ENCODE assay signal across 17 cellular contexts in genomic region chr10:31100662-31101061, GRCh38.
A peak's percentile ranks its signal among the peaks of the same experiment; 100 is the strongest.
DNase-seq lines count a peak whose midpoint lies in the region; ATAC-seq and TF ChIP-seq lines count a peak whose summit lies in the region.
"Had no signal": no experiment of that assay in that cellular context is flagged by ENCODE, and none has a peak within 500 bp of the region (broad histone marks: within the 10 kb centered on the region; RNA-seq: fewer than 3 reads in every experiment).

No MANE protein-coding gene starts in this region.

- TF ChIP-seq CTCF in IMR-90 (conservative IDR thresholded peaks at IDR 0.05; ENCODE audit: low read depth, low read length) (no peak), heart left ventricle (IDR thresholded peaks at IDR 0.05) (no peak)

- in situ Hi-C loops in IMR-90 (cut with MboI; ENCODE audit: low sequenced_read_pairs) = no loop called here

- H3K36me3 ChIP-seq in IMR-90 (ENCODE audit: control insufficient read depth, insufficient read depth, low read length) (no peaks in the 10 kb centered on the region), heart left ventricle (no peaks in the 10 kb centered on the region)
- H3K36me3 ChIP-seq: heart right ventricle, Peyer's patch, thyroid gland had no signal

- peak overlapping the region; percentile 75 for H4K91ac ChIP-seq in IMR-90 (ENCODE audit: insufficient read depth, low read depth, low read length)

- H3K27me3 ChIP-seq in IMR-90 (ENCODE audit: control insufficient read depth, insufficient read depth, low read length) = no peaks in the 10 kb centered on the region
- no peaks in the 10 kb centered on the region for H3K27me3 ChIP-seq in heart left ventricle
- H3K27me3 ChIP-seq: heart right ventricle, Peyer's patch, thyroid gland had no signal

- BruUV-seq in IMR-90 (replicated peaks; lab: Mats Ljungman, UMichigan) = no TSS peak

- H3K4me1 Mint-ChIP-seq in activated naive CD4-positive, alpha-beta T cell treated with anti-CD3 and anti-CD28 coated beads for 36 hours (ENCODE audit: low read depth) = peaks cover 48% of the 10 kb centered on the region
- H3K4me1 Mint-ChIP-seq in activated naive CD8-positive, alpha-beta T cell treated with anti-CD3 and anti-CD28 coated beads for 36 hours = peaks cover 38% of the 10 kb centered on the region
- peaks cover 33% of the 10 kb centered on the region for H3K4me1 Mint-ChIP-seq in stimulated activated effector memory CD8-positive, alpha-beta T cell treated with anti-CD3 and anti-CD28 coated beads, Interleukin-12 subunit alpha, Interleukin-12 subunit beta, amount 100 ng/mL, for 72 hours

- TF ChIP-seq POLR2A in IMR-90 (IDR thresholded peaks at IDR 0.05; ENCODE audit: low read depth, low read length) = no peak
- no peak for TF ChIP-seq POLR2A in heart left ventricle (IDR thresholded peaks at IDR 0.05)

- no peaks in the 10 kb centered on the region for H3K27me3 Mint-ChIP-seq in activated naive CD4-positive, alpha-beta T cell treated with anti-CD3 and anti-CD28 coated beads for 36 hours (ENCODE audit: low read depth)
- H3K27me3 Mint-ChIP-seq in activated naive CD8-positive, alpha-beta T cell treated with anti-CD3 and anti-CD28 coated beads for 36 hours = no peaks in the 10 kb centered on the region

- peak overlapping the region; percentile 59 for H3K14ac ChIP-seq in IMR-90 (replicated peaks; ENCODE audit: low read depth, low read length)

- H3K4me1 ChIP-seq in IMR-90 (ENCODE audit: control insufficient read depth, insufficient read depth, low read length) (peaks cover 17% of the 10 kb centered on the region), heart left ventricle (peaks cover 0 to 10% (median 0%) of the 10 kb centered on the region in 12 donors)

- no peak overlapping the region for H3K4me2 ChIP-seq in IMR-90 (ENCODE audit: low read depth, low read length)

- H3K9me3 ChIP-seq in IMR-90 (ENCODE audit: control insufficient read depth, insufficient read depth, low read length) (no peaks in the 10 kb centered on the region), heart left ventricle (no peaks in the 10 kb centered on the region)
- H3K9me3 ChIP-seq: heart right ventricle, Peyer's patch, thyroid gland had no signal

- peak overlapping the region; percentile 42; the same call in 1 of the 2 replicates for H3K23ac ChIP-seq in IMR-90 (ENCODE audit: low read depth, low read length)

- dilution Hi-C loops in IMR-90 (cut with HindIII; ENCODE audit: low sequenced_read_pairs, unreplicated experiment) = no loop called here

- H2AK9ac ChIP-seq in IMR-90 (replicated peaks; ENCODE audit: low read depth, low read length, poor library complexity) = no peak overlapping the region

- 100% methylated on average over 4 of the region's 8 CpGs; no CpG with 5 or more reads in 1 of the 2 experiments for WGBS in IMR-90 (ENCODE audit: extremely low coverage in 2 of 2, insufficient read length in 1 of 2), 2 experiments
- WGBS in heart left ventricle, 4 donors = 95 to 97% (median 96%) methylated on average over 8 of the region's 8 CpGs

- H4K8ac ChIP-seq in IMR-90 (ENCODE audit: low read depth in 2 of 2, low read length in 2 of 2) = peak overlapping the region; percentile 14 to 76; a peak in 2 of 4 replicates

- H2BK15ac ChIP-seq in IMR-90 (ENCODE audit: low read depth, low read length) = peak overlapping the region; percentile 64; the same call in 1 of the 3 replicates

- TF ChIP-seq RAD21 in IMR-90 (IDR thresholded peaks at IDR 0.05; ENCODE audit: low read length) = no peak

- peak overlapping the region; percentile 1; the same call in 1 of the 2 replicates for H4K5ac ChIP-seq in IMR-90 (ENCODE audit: low read depth, low read length)

- no peaks in the 10 kb centered on the region for H4K20me1 ChIP-seq in IMR-90 (ENCODE audit: insufficient read depth, low read length)

- H3K4me3 Mint-ChIP-seq in activated naive CD4-positive, alpha-beta T cell treated with anti-CD3 and anti-CD28 coated beads for 36 hours = no peak overlapping the region
- no peak overlapping the region for H3K4me3 Mint-ChIP-seq in activated naive CD8-positive, alpha-beta T cell treated with anti-CD3 and anti-CD28 coated beads for 36 hours
- H3K4me3 Mint-ChIP-seq in stimulated activated effector memory CD8-positive, alpha-beta T cell treated with anti-CD3 and anti-CD28 coated beads, Interleukin-12 subunit alpha, Interleukin-12 subunit beta, amount 100 ng/mL, for 72 hours = no peak overlapping the region
- H3K4me3 Mint-ChIP-seq: immature natural killer cell had no signal

- H2BK20ac ChIP-seq in IMR-90 (ENCODE audit: low read depth, low read length) = peak overlapping the region; percentile 82

- no peak for DNase-seq in activated naive CD4-positive, alpha-beta T cell treated with anti-CD3 and anti-CD28 coated beads for 36 hours
- DNase-seq in activated naive CD4-positive, alpha-beta T cell treated with anti-CD3 and anti-CD28 coated beads, Interleukin-2, amount 50 U/mL, for 16 hours = no peak
- DNase-seq in IMR-90 (no peak), NOMO-1 treated with dmso at 0.1 percent for 144 hours (lab: John Stamatoyannopoulos, UW; ENCODE audit: unreplicated experiment) (no peak), heart left ventricle (no peak)
- DNase-seq in activated naive CD8-positive, alpha-beta T cell treated with anti-CD3 and anti-CD28 coated beads for 36 hours = no peak
- no peak for DNase-seq in stimulated activated effector memory CD8-positive, alpha-beta T cell treated with anti-CD3 and anti-CD28 coated beads, Interleukin-12 subunit alpha, Interleukin-12 subunit beta, amount 100 ng/mL, for 72 hours (ENCODE audit: low spot score in 2 of 2)
- DNase-seq: heart right ventricle, immature natural killer cell, NCI-H1694 treated with DMSO at 0.1 percent for 48 hours, NCI-H82, occipital lobe, Peyer's patch had no signal

- H3K4ac ChIP-seq in IMR-90 (ENCODE audit: low read depth, low read length) = peak overlapping the region; percentile 64

- H3K56ac ChIP-seq in IMR-90 (ENCODE audit: extremely low read depth, insufficient read depth, low read length) = peak overlapping the region; percentile 1; the same call in 1 of the 2 replicates

- ATAC-seq in IMR-90 (ENCODE audit: low read depth) = no peak
- ATAC-seq in stimulated activated effector memory CD8-positive, alpha-beta T cell treated with anti-CD3 and anti-CD28 coated beads, Interleukin-12 subunit alpha, Interleukin-12 subunit beta, amount 100 ng/mL, for 72 hours = no peak
- ATAC-seq in GM21737 (IDR thresholded peaks at IDR 0.05; ENCODE audit: unreplicated experiment) = no peak
- no peak for ATAC-seq in heart left ventricle
- ATAC-seq: heart right ventricle, K562 had no signal

- H2BK5ac ChIP-seq in IMR-90 (ENCODE audit: low read depth, low read length, poor library complexity, severe bottlenecking) = peak overlapping the region; percentile 72

- H3K36me3 Mint-ChIP-seq in activated naive CD4-positive, alpha-beta T cell treated with anti-CD3 and anti-CD28 coated beads for 36 hours (ENCODE audit: low read depth) = no peaks in the 10 kb centered on the region
- H3K36me3 Mint-ChIP-seq in activated naive CD8-positive, alpha-beta T cell treated with anti-CD3 and anti-CD28 coated beads for 36 hours = no peaks in the 10 kb centered on the region
- H3K36me3 Mint-ChIP-seq in stimulated activated effector memory CD8-positive, alpha-beta T cell treated with anti-CD3 and anti-CD28 coated beads, Interleukin-12 subunit alpha, Interleukin-12 subunit beta, amount 100 ng/mL, for 72 hours = no peaks in the 10 kb centered on the region
- H3K36me3 Mint-ChIP-seq: immature natural killer cell had no signal

- CTCF ChIA-PET in activated naive CD4-positive, alpha-beta T cell treated with anti-CD3 and anti-CD28 coated beads for 36 hours (lab: Charles Lee) = interaction anchor here (1.2 kb wide), 1 partner anchor 69 kb away, joined by 5 read pairs; the partner anchor contains the start of gene ZNF438
- CTCF ChIA-PET in IMR-90 (lab: Yijun Ruan, JAX) = no interaction called here

- no peaks in the 10 kb centered on the region for H3K9me3 Mint-ChIP-seq in activated naive CD4-positive, alpha-beta T cell treated with anti-CD3 and anti-CD28 coated beads for 36 hours
- no peaks in the 10 kb centered on the region for H3K9me3 Mint-ChIP-seq in activated naive CD8-positive, alpha-beta T cell treated with anti-CD3 and anti-CD28 coated beads for 36 hours
- no peaks in the 10 kb centered on the region for H3K9me3 Mint-ChIP-seq in stimulated activated effector memory CD8-positive, alpha-beta T cell treated with anti-CD3 and anti-CD28 coated beads, Interleukin-12 subunit alpha, Interleukin-12 subunit beta, amount 100 ng/mL, for 72 hours
- H3K9me3 Mint-ChIP-seq: immature natural killer cell had no signal

- peaks cover 0 to 13% of the 10 kb centered on the region in 2 experiments; a peak in 2 of 4 replicates for H3K79me1 ChIP-seq in IMR-90 (ENCODE audit: low read depth in 1 of 2, low read length in 2 of 2)

- no peak overlapping the region for H3K27ac ChIP-seq in IMR-90 (ENCODE audit: insufficient read depth, low read length)
- no peak overlapping the region for H3K27ac ChIP-seq in heart left ventricle
- H3K27ac ChIP-seq: Peyer's patch, SK-N-MC, thyroid gland had no signal

- intact Hi-C loops in activated naive CD4-positive, alpha-beta T cell treated with anti-CD3 and anti-CD28 coated beads for 36 hours (cut with micrococcal nuclease) = loop anchor here (1.0 to 2.0 kb wide), 12 partner anchors 22 to 660 kb away; partner anchors contain the start of gene ZEB1
- intact Hi-C loops in IMR-90 (cut with micrococcal nuclease) = no loop called here
- intact Hi-C loops in heart left ventricle (cut with DNase I) = no loop called here

- no peak overlapping the region for H3K4me3 ChIP-seq in IMR-90 (ENCODE audit: insufficient read depth, low read depth, low read length)
- no peak overlapping the region for H3K4me3 ChIP-seq in heart left ventricle
- H3K4me3 ChIP-seq: heart right ventricle, K562, Peyer's patch, SK-N-MC, thyroid gland had no signal

- H2AFZ ChIP-seq in IMR-90 (replicated peaks; ENCODE audit: low read length, poor library complexity) = no peak overlapping the region

- H2BK120ac ChIP-seq in IMR-90 (ENCODE audit: low read depth, low read length) = peak overlapping the region; percentile 97

- peak overlapping the region; percentile 88 for H2AK5ac ChIP-seq in IMR-90 (ENCODE audit: low read depth, low read length)

- POLR2A ChIA-PET in IMR-90 (lab: Charles Lee; ENCODE audit: unreplicated experiment) = no interaction called here

- no peak overlapping the region for H3K9ac ChIP-seq in IMR-90 (ENCODE audit: low read depth, low read length)

- peak overlapping the region; percentile 69 for H3K27ac Mint-ChIP-seq in activated naive CD4-positive, alpha-beta T cell treated with anti-CD3 and anti-CD28 coated beads for 36 hours
- peak overlapping the region; percentile 62 for H3K27ac Mint-ChIP-seq in activated naive CD8-positive, alpha-beta T cell treated with anti-CD3 and anti-CD28 coated beads for 36 hours
- peak overlapping the region; percentile 71 for H3K27ac Mint-ChIP-seq in stimulated activated effector memory CD8-positive, alpha-beta T cell treated with anti-CD3 and anti-CD28 coated beads, Interleukin-12 subunit alpha, Interleukin-12 subunit beta, amount 100 ng/mL, for 72 hours
- H3K27ac Mint-ChIP-seq: immature natural killer cell had no signal

- peak overlapping the region; percentile 13; the same call in 1 of the 2 replicates for H3K18ac ChIP-seq in IMR-90 (ENCODE audit: low read depth, low read length)

- peaks cover 24% of the 10 kb centered on the region for H3K9me1 ChIP-seq in IMR-90 (ENCODE audit: insufficient read depth, low read length)

TF ChIP-seq in IMR-90, 13 proteins besides CTCF, POLR2A, EP300 and RAD21 (continues in another document):
- TF ChIP-seq MAZ (IDR thresholded peaks at IDR 0.05; ENCODE audit: borderline replicate concordance, low read depth, low read length) = no peak
